Comparison of ENCODE assay signal across 11 cellular contexts in the genomic region with DNA sequence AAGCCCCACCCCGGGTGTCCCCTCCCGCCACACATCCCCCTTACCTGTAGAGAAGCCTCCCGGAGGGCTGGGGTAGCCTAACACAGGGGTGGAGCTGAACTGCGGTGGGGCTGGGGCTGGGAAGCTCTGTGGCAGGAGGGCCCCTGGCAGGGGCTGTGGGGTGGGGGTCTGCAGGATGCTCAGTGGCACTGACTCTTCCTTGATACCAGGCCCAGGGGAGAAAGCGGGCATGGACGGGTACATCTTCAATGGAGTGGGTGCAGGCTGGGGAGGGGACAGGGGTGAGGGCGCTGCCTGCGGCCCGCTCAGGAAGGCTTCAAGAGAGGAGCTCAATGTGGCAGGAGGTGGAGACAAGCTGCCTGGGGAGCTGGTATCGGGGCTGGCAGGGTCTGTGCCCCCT. TPM values are rescaled to one million over a fixed set of nuclear protein-coding genes. Genes with fewer than 3 reads are reported as not detected.
A peak's percentile ranks its signal among the peaks of the same experiment; 100 is the strongest.
DNase-seq lines count a peak whose midpoint lies in the region; ATAC-seq, FAIRE-seq and TF ChIP-seq lines count a peak whose summit lies in the region.
"Had no signal": no experiment of that assay in that cellular context is flagged by ENCODE, and none has a peak within 500 bp of the region (broad histone marks: within the 10 kb centered on the region; RNA-seq: fewer than 3 reads in every experiment).

No MANE protein-coding gene starts in this region.

- no peak for FAIRE-seq in A549 (lab: Jason Lieb, UNC)

- TF ChIP-seq POLR2A in A549 (IDR thresholded peaks at IDR 0.05; ENCODE audit: low read length) (no peak), HCT116 (IDR thresholded peaks at IDR 0.05; ENCODE audit: borderline replicate concordance, extremely low read depth, insufficient read depth, insufficient read length) (no peak)

- no peak for DNase-seq in A549 (ENCODE audit: low read depth in 1 of 2, low spot score in 1 of 2)
- no peak for DNase-seq in HCT116 (ENCODE audit: low read depth, low spot score)
- no peak for DNase-seq in activated T-helper 2 cell treated with anti-CD3 and anti-CD28 coated beads, Interferon-gamma antibody, Interleukin-2, Interleukin-4, amounts not matched to agents 10 μg/mL and 5 μg/mL and 100 μg/mL, durations not matched to agents 14 hours and 24 hours and 36 hours (ENCODE audit: low spot score)
- DNase-seq in DMS 273 (lab: John Stamatoyannopoulos, UW; ENCODE audit: unreplicated experiment): no peak
- no peak for DNase-seq in GOT3 (lab: John Stamatoyannopoulos, UW)
- DNase-seq: NCI-H748 treated with DMSO at 0.1 percent for 48 hours had no signal

- peak overlapping the region; percentile 39 for H3K4me3 Mint-ChIP-seq in activated T-helper 2 cell treated with anti-CD3 and anti-CD28 coated beads, Interferon-gamma antibody, Interleukin-2, Interleukin-4, amounts not matched to agents 10 μg/mL and 5 μg/mL and 100 μg/mL, durations not matched to agents 14 hours and 24 hours and 36 hours (ENCODE audit: low read depth)

- H3K9me3 ChIP-seq in A549 (no peaks in the 10 kb centered on the region), HCT116 (ENCODE audit: control insufficient read depth in 1 of 2, insufficient read depth in 1 of 2, low read depth in 1 of 2, low read length in 2 of 2) (no peaks in the 10 kb centered on the region)
- H3K9me3 ChIP-seq: spleen had no signal

- POLR2A ChIA-PET in A549 (lab: Yijun Ruan, JAX) (interaction anchor here (0.6 to 6.1 kb wide), 3 partner anchors 10 to 1036 kb away, joined by 3 to 105 read pairs (median 4); partner anchors contain the start of gene SREBF1), HCT116 (lab: Charles Lee) (interaction anchor here (0.8 to 3.1 kb wide), 3 partner anchors 8 to 18 kb away, joined by 3 to 13 read pairs (median 3); partner anchors contain the start of gene SREBF1)

- RAD21 ChIA-PET in HCT116 (lab: Charles Lee; ENCODE audit: low non-redundant PET in 1 of 2, low total read pairs in 2 of 2, uncharacterized antibody in 2 of 2, unreplicated experiment in 2 of 2): no interaction called here

- ATAC-seq in A549 (no peak; a peak in 1 of 6 replicates), HCT116 (no peak), GM21717 (IDR thresholded peaks at IDR 0.05; ENCODE audit: unreplicated experiment) (no peak), HG03196 (IDR thresholded peaks at IDR 0.05; ENCODE audit: unreplicated experiment) (no peak)

- H3K4me3 ChIP-seq in A549: peak overlapping the region; percentile 29
- H3K4me3 ChIP-seq in HCT116 (replicated peaks in 1 of 2; ENCODE audit: low read depth in 1 of 2, low read length in 2 of 2): no peak overlapping the region
- H3K4me3 ChIP-seq: spleen had no signal

- H3K79me2 ChIP-seq in HCT116 (ENCODE audit: insufficient read depth, low read length): peaks cover 78% of the 10 kb centered on the region

- 85% methylated on average over 6 of the region's 10 CpGs for WGBS in A549 (ENCODE audit: missing lambda C conversion rate)

- no peaks in the 10 kb centered on the region for H3K9me2 ChIP-seq in HCT116 (ENCODE audit: insufficient read depth)

- H3K4me1 Mint-ChIP-seq in activated T-helper 2 cell treated with anti-CD3 and anti-CD28 coated beads, Interferon-gamma antibody, Interleukin-2, Interleukin-4, amounts not matched to agents 10 μg/mL and 5 μg/mL and 100 μg/mL, durations not matched to agents 14 hours and 24 hours and 36 hours (ENCODE audit: low read depth): peaks cover 56% of the 10 kb centered on the region

- TF ChIP-seq RAD21 in A549 (conservative IDR thresholded peaks at IDR 0.05 in 1 of 2, IDR thresholded peaks at IDR 0.05 in 1 of 2) (no peak), HCT116 (IDR thresholded peaks at IDR 0.05; ENCODE audit: low read depth) (no peak)

- TF ChIP-seq EP300 in A549 (IDR thresholded peaks at IDR 0.05): peak in 1 of 2 experiments; percentile 10; a peak in 1 of 5 replicates

- H4K20me1 ChIP-seq in HCT116 (ENCODE audit: insufficient read depth): no peaks in the 10 kb centered on the region; the same call in 1 of the 2 replicates

- H3K4me2 ChIP-seq in A549 (peak overlapping the region; percentile 100), HCT116 (ENCODE audit: low read length) (peak overlapping the region; percentile 75)

- H3K27ac Mint-ChIP-seq in activated T-helper 2 cell treated with anti-CD3 and anti-CD28 coated beads, Interferon-gamma antibody, Interleukin-2, Interleukin-4, amounts not matched to agents 10 μg/mL and 5 μg/mL and 100 μg/mL, durations not matched to agents 14 hours and 24 hours and 36 hours: peak overlapping the region; percentile 65
- H3K27ac Mint-ChIP-seq: nephron had no signal

- H3K27ac ChIP-seq in A549 (peak overlapping the region; percentile 86 to 93), HCT116 (ENCODE audit: low read depth, low read length) (peak overlapping the region; percentile 83), layer of hippocampus (ENCODE audit: low read depth, low read length) (peak overlapping the region; percentile 86)

- H2AFZ ChIP-seq in HCT116 (ENCODE audit: low read depth, low read length, poor library complexity, severe bottlenecking): no peak overlapping the region

- BruUV-seq in HCT116 (replicated peaks; lab: Mats Ljungman, UMichigan): no TSS peak

- CTCF ChIA-PET in A549 (lab: Yijun Ruan, JAX): interaction anchor here (1.1 to 30.5 kb wide), 12 partner anchors 6 to 214 kb away, joined by 3 to 859 read pairs (median 6); partner anchors contain the start of genes RAI1 and SREBF1
- CTCF ChIA-PET in HCT116 (lab: Charles Lee): interaction anchor here (1.1 to 1.9 kb wide), 2 partner anchors 8 to 16 kb away, joined by 3 to 4 read pairs; partner anchors contain the start of gene SREBF1

- peaks cover 89% of the 10 kb centered on the region for H3K4me1 ChIP-seq in A549
- peaks cover 64 to 69% of the 10 kb centered on the region in 2 experiments for H3K4me1 ChIP-seq in HCT116 (ENCODE audit: control insufficient read depth in 1 of 2, insufficient read depth in 2 of 2, low read length in 2 of 2)

- peak overlapping the region; percentile 59; the same call in 1 of the 2 replicates for H3K9ac ChIP-seq in HCT116 (ENCODE audit: low read length)

- H3K9me3 Mint-ChIP-seq in activated T-helper 2 cell treated with anti-CD3 and anti-CD28 coated beads, Interferon-gamma antibody, Interleukin-2, Interleukin-4, amounts not matched to agents 10 μg/mL and 5 μg/mL and 100 μg/mL, durations not matched to agents 14 hours and 24 hours and 36 hours: no peaks in the 10 kb centered on the region
- H3K9me3 Mint-ChIP-seq: nephron had no signal

- no peaks in the 10 kb centered on the region for H3K27me3 Mint-ChIP-seq in activated T-helper 2 cell treated with anti-CD3 and anti-CD28 coated beads, Interferon-gamma antibody, Interleukin-2, Interleukin-4, amounts not matched to agents 10 μg/mL and 5 μg/mL and 100 μg/mL, durations not matched to agents 14 hours and 24 hours and 36 hours (ENCODE audit: low read depth)

- H3K27me3 ChIP-seq in HCT116 (ENCODE audit: insufficient read depth, low read length): no peaks in the 10 kb centered on the region
- no peaks in the 10 kb centered on the region for H3K27me3 ChIP-seq in layer of hippocampus (ENCODE audit: control insufficient read depth, insufficient read depth, low read length)
- H3K27me3 ChIP-seq: spleen had no signal

- intact Hi-C loops in HCT116 (cut with micrococcal nuclease): no loop called here
- intact Hi-C loops in activated T-helper 2 cell treated with anti-CD3 and anti-CD28 coated beads, Interferon-gamma antibody, Interleukin-2, Interleukin-4, amounts not matched to agents 10 μg/mL and 5 μg/mL and 100 μg/mL, durations not matched to agents 14 hours and 24 hours and 36 hours (cut with micrococcal nuclease): loop anchor here (5.0 to 10.0 kb wide), 2 partner anchors 217 to 365 kb away; partner anchors contain the start of genes ALKBH5, ATPAF2 and GID4

- TF ChIP-seq CTCF in A549 (IDR thresholded peaks at IDR 0.05) (no peak), HCT116 (IDR thresholded peaks at IDR 0.05 in 2 of 3, conservative IDR thresholded peaks at IDR 0.05 in 1 of 3; ENCODE audit: borderline replicate concordance in 1 of 3, insufficient read depth in 1 of 3, low read depth in 2 of 3, low read length in 2 of 3) (no peak)

- peaks cover 62% of the 10 kb centered on the region for H3K36me3 Mint-ChIP-seq in activated T-helper 2 cell treated with anti-CD3 and anti-CD28 coated beads, Interferon-gamma antibody, Interleukin-2, Interleukin-4, amounts not matched to agents 10 μg/mL and 5 μg/mL and 100 μg/mL, durations not matched to agents 14 hours and 24 hours and 36 hours (ENCODE audit: low read depth)

- peaks cover 30 to 59% of the 10 kb centered on the region in 2 experiments for H3K36me3 ChIP-seq in HCT116 (ENCODE audit: control insufficient read depth in 1 of 2, insufficient read depth in 2 of 2, low read length in 2 of 2)

TF ChIP-seq in A549, 52 proteins besides CTCF, POLR2A, EP300 and RAD21 (continues in another document):
- TF ChIP-seq JUN (IDR thresholded peaks at IDR 0.05) (peak in 1 of 2 experiments; percentile 13; a peak in 1 of 5 replicates), HEYL (CRISPR knock-in tag; IDR thresholded peaks at IDR 0.05) (no peak)

TF ChIP-seq in HCT116, 20 proteins besides CTCF, POLR2A, EP300 and RAD21 (continues in another document):
- TF ChIP-seq ATF3 (IDR thresholded peaks at IDR 0.05) (no peak), CBX3 (IDR thresholded peaks at IDR 0.05; ENCODE audit: low read depth) (no peak), SP1 (IDR thresholded peaks at IDR 0.05; ENCODE audit: low read depth) (no peak), EZH2phosphoT487 (IDR thresholded peaks at IDR 0.05; ENCODE audit: borderline replicate concordance) (no peak), EGR1 (IDR thresholded peaks at IDR 0.05; ENCODE audit: low read depth) (no peak), TCF7L2 (IDR thresholded peaks at IDR 0.05; ENCODE audit: borderline replicate concordance, extremely low read depth, insufficient read depth, insufficient read length) (no peak)
- TF ChIP-seq, protein P1, sequence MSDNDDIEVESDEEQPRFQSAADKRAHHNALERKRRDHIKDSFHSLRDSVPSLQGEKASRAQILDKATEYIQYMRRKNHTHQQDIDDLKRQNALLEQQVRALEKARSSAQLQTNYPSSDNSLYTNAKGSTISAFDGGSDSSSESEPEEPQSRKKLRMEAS (IDR thresholded peaks at IDR 0.05): no peak

RNA-seq across cellular contexts. Expression of gene SREBF1, which starts 16.7 kb away (rescaled TPM):
- 47.4 and 54.6 TPM in 2 replicates for polyA plus RNA-seq in A549 (2011; rRNA removed)
- 52.7 and 75.7 TPM in 2 replicates for polyA plus RNA-seq in A549 (2012; cell fraction: cytosol; rRNA removed)
- polyA plus RNA-seq in A549 (2012; cell fraction: nucleus; rRNA removed): 415 and 599 TPM in 2 replicates
- polyA plus RNA-seq in A549 (2017; fragmentation: RNase III; extraction: RNeasy Plus Mini Kit Qiagen cat#74134 plus additional on column Dnase treatment): 90.3 to 175 TPM (median 159 TPM) in 3 replicates
- 75.5 and 133 TPM in 2 replicates for polyA minus RNA-seq in A549 (2011; rRNA and poly(A)+ RNA removed)
- 298 TPM for total RNA-seq in HCT116 (2021; ENCODE audit: unreplicated experiment)
- 252 and 301 TPM in 2 replicates for polyA plus RNA-seq in HCT116 (2012)
- total RNA-seq in activated T-helper 2 cell treated with anti-CD3 and anti-CD28 coated beads, Interferon-gamma antibody, Interleukin-2, Interleukin-4, amounts not matched to agents 10 μg/mL and 5 μg/mL and 100 μg/mL, durations not matched to agents 14 hours and 24 hours and 36 hours: 166 and 175 TPM in 2 replicates
